ENCODE assay signal across 28 cellular contexts in the genomic region with DNA sequence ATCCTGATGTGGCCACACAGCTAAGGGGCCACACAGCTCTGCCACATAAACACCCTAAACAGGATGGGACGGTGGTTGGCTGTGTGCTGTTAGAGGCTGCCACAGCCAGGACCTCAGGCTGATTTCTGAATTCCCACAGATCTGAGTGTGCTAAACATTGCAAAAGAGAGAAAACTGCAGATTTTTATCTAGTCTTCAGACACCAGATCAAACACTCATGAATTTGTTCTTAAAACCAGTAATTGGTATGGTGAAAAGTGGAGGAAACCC.
A peak's percentile ranks its signal among the peaks of the same experiment; 100 is the strongest.
DNase-seq lines count a peak whose midpoint lies in the region; ATAC-seq and TF ChIP-seq lines count a peak whose summit lies in the region.
"Had no signal": no experiment of that assay in that cellular context is flagged by ENCODE, and none has a peak within 500 bp of the region (broad histone marks: within the 10 kb centered on the region; RNA-seq: fewer than 3 reads in every experiment).

No MANE protein-coding gene starts in this region.

- no peak overlapping the region for H3K27ac Mint-ChIP-seq in Calu3 (ENCODE audit: unreplicated experiment)
- H3K27ac Mint-ChIP-seq: activated B cell treated with CpG ODN at 0.5 μM for 24 hours; activated naive CD4-positive, alpha-beta T cell treated with anti-CD3 and anti-CD28 coated beads for 36 hours; HFFc6; IgD-negative memory B cell; mesothelial cell of epicardium; naive B cell; type B pancreatic cell had no signal

- H3K36me3 Mint-ChIP-seq in Calu3 (ENCODE audit: insufficient read depth, unreplicated experiment), result peaks cover 25% of the 10 kb centered on the region

- no TSS peak for BruUV-seq in Calu3 (replicated peaks; lab: Mats Ljungman, UMichigan)

- H3K9me3 ChIP-seq in HUES48 (ENCODE audit: control insufficient read depth, insufficient read depth, low read length) (no peaks in the 10 kb centered on the region), iPS-20b (ENCODE audit: insufficient read depth, low read depth, low read length) (no peaks in the 10 kb centered on the region), aorta (ENCODE audit: control insufficient read depth, low read length) (no peaks in the 10 kb centered on the region)
- H3K9me3 ChIP-seq: gastroesophageal sphincter, MG63, ovary, right atrium auricular region had no signal

- ATAC-seq in aorta (ENCODE audit: low FRiP score) (no peak), GM18505 (IDR thresholded peaks at IDR 0.05; ENCODE audit: unreplicated experiment) (no peak)
- ATAC-seq: gastroesophageal sphincter had no signal

- H3K9me3 Mint-ChIP-seq in Calu3 (ENCODE audit: low read depth, unreplicated experiment), result no peaks in the 10 kb centered on the region
- H3K9me3 Mint-ChIP-seq: activated naive CD4-positive, alpha-beta T cell treated with anti-CD3 and anti-CD28 coated beads for 36 hours; HFFc6; IgD-negative memory B cell; naive B cell; type B pancreatic cell had no signal

- intact Hi-C loops in aorta (cut with DNase I), result no loop called here
- intact Hi-C loops in Calu3 (cut with micrococcal nuclease; ENCODE audit: unreplicated experiment), result no loop called here

- WGBS in aorta, 2 donors, result 87 to 88% methylated on average over 1 of the region's 1 CpG

- H3K27ac ChIP-seq in HUES48 (ENCODE audit: low read depth, low read length), result peak overlapping the region; percentile 71
- H3K27ac ChIP-seq in angular gyrus (ENCODE audit: low read depth, low read length), result peak overlapping the region; percentile 2
- peak overlapping the region; percentile 32 for H3K27ac ChIP-seq in iPS-20b (ENCODE audit: low read length)
- peak overlapping the region; percentile 21 for H3K27ac ChIP-seq in substantia nigra (ENCODE audit: low read depth, low read length, poor library complexity, severe bottlenecking)
- H3K27ac ChIP-seq in aorta (ENCODE audit: low read depth in 1 of 2, low read length in 2 of 2), result no peak overlapping the region
- H3K27ac ChIP-seq: cardiac muscle cell, gastroesophageal sphincter, left ventricle myocardium inferior, ovary, right atrium auricular region had no signal

- H3K4me1 ChIP-seq in HUES48 (ENCODE audit: control insufficient read depth, insufficient read depth, low read length), result peaks cover 83% of the 10 kb centered on the region
- peaks cover 84% of the 10 kb centered on the region for H3K4me1 ChIP-seq in iPS-20b (ENCODE audit: insufficient read depth, low read length)
- no peaks in the 10 kb centered on the region for H3K4me1 ChIP-seq in aorta (ENCODE audit: control insufficient read depth in 1 of 2, insufficient read depth in 2 of 2, low read length in 2 of 2)
- H3K4me1 ChIP-seq: gastroesophageal sphincter, right atrium auricular region had no signal

- H3K4me3 Mint-ChIP-seq in Calu3 (ENCODE audit: low read depth, unreplicated experiment), result no peak overlapping the region
- H3K4me3 Mint-ChIP-seq: activated B cell treated with CpG ODN at 0.5 μM for 24 hours; activated naive CD4-positive, alpha-beta T cell treated with anti-CD3 and anti-CD28 coated beads for 36 hours; HFFc6; IgD-negative memory B cell; mesothelial cell of epicardium; naive B cell; type B pancreatic cell had no signal

- no peak for TF ChIP-seq CTCF in Calu3 (IDR thresholded peaks at IDR 0.05; ENCODE audit: unreplicated experiment)

- no peak for DNase-seq in substantia nigra (lab: John Stamatoyannopoulos, UW)
- DNase-seq in aorta, result no peak
- DNase-seq in Calu3, result no peak
- DNase-seq: activated B cell treated with CpG ODN at 0.5 μM for 24 hours; activated naive CD4-positive, alpha-beta T cell treated with anti-CD3 and anti-CD28 coated beads for 36 hours; amniotic stem cell; COR-L47; cortex of kidney; HFFc6; left ventricle myocardium inferior; MG63; naive B cell; NCI-H1417; NCI-H2107; NCI-H748 treated with DMSO at 0.1 percent for 48 hours; ovary; stimulated activated CD4-positive, alpha-beta T cell treated with anti-CD3 and anti-CD28 coated beads, Interleukin-2, amount 100 ng/mL, for 48 hours; SW 1271 had no signal

- CTCF ChIA-PET in Calu3 (lab: Charles Lee), result interaction anchor here (0.7 kb wide), 1 partner anchor 136 kb away, joined by 10 read pairs; no protein-coding TSS in a partner anchor

- H3K27me3 Mint-ChIP-seq in Calu3 (ENCODE audit: unreplicated experiment), result no peaks in the 10 kb centered on the region
- H3K27me3 Mint-ChIP-seq: activated B cell treated with CpG ODN at 0.5 μM for 24 hours, type B pancreatic cell had no signal

- H3K27me3 ChIP-seq in HUES48 (ENCODE audit: control insufficient read depth, insufficient read depth, low read length) (peaks cover 30% of the 10 kb centered on the region), iPS-20b (ENCODE audit: insufficient read depth, low read length) (peaks cover 28% of the 10 kb centered on the region), aorta (ENCODE audit: control insufficient read depth in 1 of 2, insufficient read depth in 2 of 2, low read length in 1 of 2) (no peaks in the 10 kb centered on the region)
- H3K27me3 ChIP-seq: cardiac muscle cell, gastroesophageal sphincter, MG63, ovary, right atrium auricular region had no signal

- no peaks in the 10 kb centered on the region for H3K36me3 ChIP-seq in HUES48 (ENCODE audit: control insufficient read depth, insufficient read depth, low read length)
- H3K36me3 ChIP-seq in iPS-20b (ENCODE audit: insufficient read depth, low read depth, low read length), result no peaks in the 10 kb centered on the region
- H3K36me3 ChIP-seq in aorta (ENCODE audit: control insufficient read depth in 1 of 2, insufficient read depth in 2 of 2, low read length in 1 of 2), result no peaks in the 10 kb centered on the region
- H3K36me3 ChIP-seq: cardiac muscle cell, gastroesophageal sphincter, left ventricle myocardium inferior, MG63, ovary, right atrium auricular region had no signal

- peaks cover 40% of the 10 kb centered on the region for H3K4me1 Mint-ChIP-seq in Calu3 (ENCODE audit: low read depth, unreplicated experiment)
- H3K4me1 Mint-ChIP-seq: activated B cell treated with CpG ODN at 0.5 μM for 24 hours, IgD-negative memory B cell had no signal

- no peak for TF ChIP-seq POLR2A in GM18505 (IDR thresholded peaks at IDR 0.05; ENCODE audit: borderline replicate concordance, extremely low read depth, insufficient read depth, insufficient read length)

- H3K4me3 ChIP-seq in HUES48 (ENCODE audit: low read depth, low read length) (no peak overlapping the region), iPS-20b (ENCODE audit: low read length) (0 out of 2 replicates have a peak overlapping the region, but pooled peaks have one; percentile 7), aorta (ENCODE audit: low read length in 2 of 2) (no peak overlapping the region)
- H3K4me3 ChIP-seq: cardiac muscle cell, gastroesophageal sphincter, left ventricle myocardium inferior, MG63, ovary, right atrium auricular region had no signal

- H3K9ac ChIP-seq in HUES48 (ENCODE audit: low read depth, low read length) (no peak overlapping the region), iPS-20b (ENCODE audit: low read depth, low read length) (peak overlapping the region; percentile 52; the same call in 1 of the 2 replicates)

Comparison
In these comparisons a context has a peak if more than half of its experiments do, and no peak if none do; other contexts are left out.
1. H3K27ac ChIP-seq: peak in HUES48 (single experiment), angular gyrus (single experiment), iPS-20b (single experiment) and substantia nigra (single experiment); none in aorta (0 of 2).